Comparison of ENCODE assay signal across 17 cellular contexts in genomic region chr1:152304773-152305172, GRCh38. TPM values are rescaled to one million over a fixed set of nuclear protein-coding genes. Genes with fewer than 3 reads are reported as not detected.
"Had no signal": no experiment of that assay in that cellular context is flagged by ENCODE, and none has a peak within 500 bp of the region (broad histone marks: within the 10 kb centered on the region; RNA-seq: fewer than 3 reads in every experiment).

No MANE protein-coding gene starts in this region.

RNA-seq across cellular contexts. Expression of gene FLG, which starts 20.3 kb away (rescaled TPM):
- total RNA-seq: activated CD4-positive, alpha-beta T cell treated with anti-CD3 and anti-CD28 coated beads for 36 hours; activated CD4-positive, alpha-beta T cell treated with anti-CD3 and anti-CD28 coated beads, Interleukin-2, amount 10 ng/mL, durations not matched to agents 7 days and 5 days; activated CD8-positive, alpha-beta memory T cell treated with anti-CD3 and anti-CD28 coated beads, Interleukin-2, amount 10 ng/mL, durations not matched to agents 7 days and 5 days; activated CD8-positive, alpha-beta T cell treated with anti-CD3 and anti-CD28 coated beads, Interleukin-2, amount 10 ng/mL, durations not matched to agents 7 days and 5 days; activated naive CD4-positive, alpha-beta T cell treated with anti-CD3 and anti-CD28 coated beads, Interleukin-2, amount 50 U/mL, for 72 hours; activated naive CD8-positive, alpha-beta T cell treated with anti-CD3 and anti-CD28 coated beads for 36 hours; activated T-helper 2 cell treated with anti-CD3 and anti-CD28 coated beads, Interferon-gamma antibody, Interleukin-2, Interleukin-4, amounts not matched to agents 10 μg/mL and 5 μg/mL and 100 μg/mL, durations not matched to agents 14 hours and 24 hours and 36 hours; adrenal gland; body of pancreas; breast epithelium; T-cell; T-helper 1 cell treated with Interleukin-12 subunit alpha and Interleukin-12 subunit beta and Interleukin-4 antibody, amounts not matched to agents 30 ng/mL and 1 ng/mL, for 36 hours; T-helper 17 cell; T-helper 2 cell treated with Interferon-gamma antibody and Interleukin-4, amounts not matched to agents 100 ng/mL and 5 ng/mL, for 36 hours; WTC11 had no signal
- polyA plus RNA-seq: adrenal gland had no signal

RNA-seq across cellular contexts. Expression of gene FLG2, which starts 55.0 kb away (rescaled TPM):
- total RNA-seq: activated CD4-positive, alpha-beta T cell treated with anti-CD3 and anti-CD28 coated beads for 36 hours; activated CD4-positive, alpha-beta T cell treated with anti-CD3 and anti-CD28 coated beads, Interleukin-2, amount 10 ng/mL, durations not matched to agents 7 days and 5 days; activated CD8-positive, alpha-beta memory T cell treated with anti-CD3 and anti-CD28 coated beads, Interleukin-2, amount 10 ng/mL, durations not matched to agents 7 days and 5 days; activated CD8-positive, alpha-beta T cell treated with anti-CD3 and anti-CD28 coated beads, Interleukin-2, amount 10 ng/mL, durations not matched to agents 7 days and 5 days; activated naive CD4-positive, alpha-beta T cell treated with anti-CD3 and anti-CD28 coated beads, Interleukin-2, amount 50 U/mL, for 72 hours; activated naive CD8-positive, alpha-beta T cell treated with anti-CD3 and anti-CD28 coated beads for 36 hours; activated T-helper 2 cell treated with anti-CD3 and anti-CD28 coated beads, Interferon-gamma antibody, Interleukin-2, Interleukin-4, amounts not matched to agents 10 μg/mL and 5 μg/mL and 100 μg/mL, durations not matched to agents 14 hours and 24 hours and 36 hours; adrenal gland; aorta; astrocyte; body of pancreas; breast epithelium; T-cell; T-helper 1 cell treated with Interleukin-12 subunit alpha and Interleukin-12 subunit beta and Interleukin-4 antibody, amounts not matched to agents 30 ng/mL and 1 ng/mL, for 36 hours; T-helper 17 cell; T-helper 2 cell treated with Interferon-gamma antibody and Interleukin-4, amounts not matched to agents 100 ng/mL and 5 ng/mL, for 36 hours; WTC11 had no signal
- polyA plus RNA-seq: adrenal gland, aorta had no signal
